13 cellular contexts compared by ENCODE assay signal in the genomic region with DNA sequence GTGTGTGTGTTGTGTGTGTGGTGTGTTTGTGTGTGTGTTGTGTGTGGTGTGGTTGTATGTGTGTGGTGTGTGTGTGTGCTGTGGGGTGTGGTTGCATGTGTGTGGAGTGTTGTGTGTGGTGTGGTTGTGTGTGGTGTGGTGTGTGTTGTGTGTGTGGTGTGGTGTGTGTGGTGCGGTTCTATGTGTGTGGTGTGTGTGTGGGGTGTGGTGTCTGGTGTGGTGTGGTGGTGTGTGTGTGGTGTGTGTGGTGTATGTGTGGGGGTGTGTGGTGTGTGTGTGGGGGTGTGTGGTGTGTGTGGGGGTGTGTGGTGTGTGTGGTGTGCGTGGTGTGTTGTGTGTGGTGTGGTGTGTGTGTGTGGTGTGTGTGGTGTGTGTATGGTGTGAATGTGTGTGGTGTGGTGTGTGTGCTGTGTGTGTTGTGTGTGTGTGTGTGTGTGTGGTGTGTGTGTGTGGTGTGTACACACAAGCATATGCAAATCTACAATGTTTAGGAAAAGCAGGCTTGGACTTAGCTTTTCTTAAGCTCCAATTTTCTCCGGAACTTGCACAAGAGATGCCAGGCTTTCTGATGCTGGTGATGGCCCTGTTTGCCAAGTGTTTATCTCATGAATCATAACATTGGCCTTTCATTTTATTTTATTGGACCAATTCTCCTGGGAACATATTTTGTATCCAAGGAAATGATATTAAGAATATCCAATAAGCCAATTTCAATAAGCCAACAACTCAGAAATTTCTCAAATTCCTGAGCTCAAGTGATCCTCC.
A peak's percentile ranks its signal among the peaks of the same experiment; 100 is the strongest.
DNase-seq lines count a peak whose midpoint lies in the region; ATAC-seq and TF ChIP-seq lines count a peak whose summit lies in the region.
"Had no signal": no experiment of that assay in that cellular context is flagged by ENCODE, and none has a peak within 500 bp of the region (broad histone marks: within the 10 kb centered on the region; RNA-seq: fewer than 3 reads in every experiment).

No MANE protein-coding gene starts in this region.

- no peak overlapping the region for H3K4me2 ChIP-seq in fibroblast of lung (ENCODE audit: extremely low read depth, insufficient read depth, low read length)

- H3K4me3 ChIP-seq in fibroblast of lung (replicated peaks in 1 of 4; ENCODE audit: control extremely low read depth in 1 of 4, insufficient read depth in 1 of 4, low read depth in 3 of 4, low read length in 4 of 4), result no peak overlapping the region

- ATAC-seq in HG03175 (IDR thresholded peaks at IDR 0.05; ENCODE audit: unreplicated experiment), result no peak
- ATAC-seq: activated CD8-positive, alpha-beta T cell treated with anti-CD3 and anti-CD28 coated beads for 36 hours; activated naive CD4-positive, alpha-beta T cell treated with anti-CD3 and anti-CD28 coated beads, Interleukin-2, amount 50 U/mL, for 72 hours had no signal

- TF ChIP-seq CTCF in fibroblast of lung (conservative IDR thresholded peaks at IDR 0.05 in 1 of 2, IDR thresholded peaks at IDR 0.05 in 1 of 2; ENCODE audit: low read depth in 1 of 2, low read length in 2 of 2), result no peak

- DNase-seq in SIG-M5 treated with dmso at 0.1 percent for 504 hours (lab: John Stamatoyannopoulos, UW; ENCODE audit: unreplicated experiment) (peak; percentile 0), SIG-M5 (lab: John Stamatoyannopoulos, UW) (no peak), SK-MEL-5 (ENCODE audit: low read depth, low spot score) (peak; percentile 4), fibroblast of lung (ENCODE audit: low read depth in 2 of 2) (peak; percentile 3 to 21), stromal cell of bone marrow (ENCODE audit: low read depth) (peak; percentile 72), activated gamma-delta T cell (lab: John Stamatoyannopoulos, UW) (no peak), NCI-H1417 (lab: John Stamatoyannopoulos, UW) (no peak)
- DNase-seq: activated CD8-positive, alpha-beta T cell treated with anti-CD3 and anti-CD28 coated beads for 36 hours; effector CD8-positive, alpha-beta T cell; NCI-H2029; retina had no signal

- no peak overlapping the region for H3K27ac ChIP-seq in fibroblast of lung (ENCODE audit: insufficient read depth, low read length)

- H2AFZ ChIP-seq in fibroblast of lung (ENCODE audit: low read length), result no peak overlapping the region

- no peaks in the 10 kb centered on the region for H3K4me1 ChIP-seq in fibroblast of lung (ENCODE audit: control insufficient read depth, extremely low read depth, insufficient read depth, low read length)

- no peaks in the 10 kb centered on the region for H3K27me3 ChIP-seq in fibroblast of lung (ENCODE audit: control insufficient read depth, insufficient read depth, low read length)

- no peaks in the 10 kb centered on the region for H3K9me3 ChIP-seq in fibroblast of lung (ENCODE audit: control insufficient read depth, insufficient read depth, low read depth, low read length)

- no peaks in the 10 kb centered on the region for H3K79me2 ChIP-seq in fibroblast of lung (ENCODE audit: control insufficient read depth, insufficient read depth, low read length)

- H3K36me3 ChIP-seq in fibroblast of lung (ENCODE audit: control insufficient read depth, insufficient read depth, low read length), result no peaks in the 10 kb centered on the region

- no peak overlapping the region for H3K9ac ChIP-seq in fibroblast of lung (ENCODE audit: insufficient read depth, low read length)

- no peaks in the 10 kb centered on the region for H4K20me1 ChIP-seq in fibroblast of lung (ENCODE audit: control insufficient read depth, extremely low read depth, insufficient read depth, low read length)

- in situ Hi-C loops in SK-MEL-5 (cut with HindIII; ENCODE audit: low pct_unique_long_range_greater_than_20kb, low sequenced_read_pairs), result no loop called here

Comparison
In these comparisons a context has a peak if more than half of its experiments do, and no peak if none do; other contexts are left out.
1. DNase-seq: peak in SIG-M5 treated with dmso at 0.1 percent for 504 hours (single experiment), SK-MEL-5 (single experiment), fibroblast of lung (2 of 2) and stromal cell of bone marrow (single experiment); none in SIG-M5 (single experiment), activated gamma-delta T cell (single experiment) and NCI-H1417 (0 of 3).